21 cellular contexts compared by ENCODE assay signal in the genomic region with DNA sequence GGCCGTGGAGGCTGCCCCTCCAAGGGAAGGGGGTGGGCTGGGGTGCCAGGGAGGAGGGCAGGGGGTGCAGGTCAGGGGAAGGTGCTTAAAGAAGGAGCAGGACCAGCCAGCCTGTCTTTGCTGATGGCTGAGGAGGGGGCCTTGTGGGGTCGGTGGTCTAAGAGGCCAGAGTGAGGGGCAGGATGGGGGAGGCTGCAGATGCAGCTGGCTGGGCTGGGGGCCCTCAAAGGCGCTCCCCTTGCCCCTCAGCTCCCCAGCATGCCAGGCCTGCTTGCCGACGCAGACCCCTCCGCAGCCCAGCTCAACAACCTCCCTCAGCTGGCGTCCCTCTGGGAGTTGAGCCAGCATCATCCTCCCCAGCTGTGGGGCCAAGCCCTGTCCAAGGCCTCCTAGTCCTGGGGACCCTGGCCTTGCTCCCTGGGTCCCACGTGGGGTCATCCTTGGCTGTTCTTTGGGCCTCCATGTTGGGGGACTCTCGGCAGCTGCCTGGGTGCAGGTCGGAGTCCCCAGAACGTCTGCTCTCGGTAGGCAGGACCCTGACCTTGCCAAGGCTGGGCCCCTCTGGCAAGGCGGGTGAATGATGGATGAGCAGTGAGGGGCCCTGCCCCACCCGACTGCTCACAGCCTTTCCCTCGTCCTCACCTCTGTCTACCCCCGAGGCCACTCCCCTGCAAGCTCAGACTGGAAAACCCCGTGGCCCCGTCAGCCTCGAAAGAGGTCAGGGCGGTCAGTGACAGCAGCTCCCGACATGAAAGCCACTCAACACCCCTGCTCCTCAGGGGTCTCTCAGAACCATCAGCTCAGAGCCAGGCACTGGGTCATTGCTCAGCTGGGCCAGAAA.
DNase-seq lines count a peak whose midpoint lies in the region; ATAC-seq and TF ChIP-seq lines count a peak whose summit lies in the region.
"Had no signal": no experiment of that assay in that cellular context is flagged by ENCODE, and none has a peak within 500 bp of the region (broad histone marks: within the 10 kb centered on the region; RNA-seq: fewer than 3 reads in every experiment).

No MANE protein-coding gene starts in this region.

- H3K9me3 ChIP-seq in heart left ventricle, result no peaks in the 10 kb centered on the region
- H3K9me3 ChIP-seq in osteoblast (ENCODE audit: low read depth, low read length), result no peaks in the 10 kb centered on the region
- no peaks in the 10 kb centered on the region for H3K9me3 ChIP-seq in Karpas-422 (ENCODE audit: low read length)
- H3K9me3 ChIP-seq: Caco-2, Peyer's patch, SJCRH30 had no signal

- no peak overlapping the region for H3K4me2 ChIP-seq in osteoblast (ENCODE audit: insufficient read depth, low read length)
- H3K4me2 ChIP-seq in Karpas-422 (ENCODE audit: low read depth, low read length, poor library complexity, severe bottlenecking), result no peak overlapping the region

- DNase-seq in heart left ventricle (peak in 3 of 5 donors; percentile 14 to 44 (median 18)), cardiac septum (ENCODE audit: low spot score) (no peak), left cardiac atrium (peak; percentile 10), osteoblast (ENCODE audit: insufficient read length, low spot score, missing footprints) (peak; percentile 82), kidney glomerular epithelial cell (lab: John Stamatoyannopoulos, UW) (no peak), cortex of kidney (lab: John Stamatoyannopoulos, UW) (no peak), Karpas-422 (no peak)
- DNase-seq: Caco-2, GM23248, H9, HFFc6, KG1, MM.1S, NCI-H1048, NCI-H1417, NCI-H1694, NCI-H2029 treated with DMSO at 0.1 percent for 48 hours, NCI-H526 treated with DMSO at 0.1 percent for 48 hours, Peyer's patch, SJCRH30 had no signal

- ATAC-seq in heart left ventricle, result no peak
- no peak for ATAC-seq in left cardiac atrium
- ATAC-seq: SK-N-SH treated with all-trans-retinoic acid at 6 μM for 48 hours had no signal

- H3K27ac ChIP-seq in heart left ventricle (no peak overlapping the region), osteoblast (ENCODE audit: low read depth, low read length) (no peak overlapping the region), Karpas-422 (ENCODE audit: low read length) (no peak overlapping the region)
- H3K27ac ChIP-seq: GM23248, Peyer's patch, SJCRH30 had no signal

- intact Hi-C loops in heart left ventricle (cut with DNase I), result no loop called here
- intact Hi-C loops in cardiac septum (cut with DNase I), result no loop called here
- intact Hi-C loops in left cardiac atrium (cut with DNase I), result no loop called here

- 42 to 52% (median 49%) methylated on average over 16 to 21 of the region's 21 CpGs for WGBS in heart left ventricle, 4 donors

- TF ChIP-seq CTCF in heart left ventricle (IDR thresholded peaks at IDR 0.05) (no peak), osteoblast (IDR thresholded peaks at IDR 0.05; ENCODE audit: extremely low read depth, low read depth, low read length) (no peak)

- no peak overlapping the region for H3K9ac ChIP-seq in Karpas-422 (ENCODE audit: low read length)
- H3K9ac ChIP-seq: GM23248 had no signal

- H3K4me3 ChIP-seq in heart left ventricle, result no peak overlapping the region
- no peak overlapping the region for H3K4me3 ChIP-seq in osteoblast (ENCODE audit: insufficient read depth, low read length)
- H3K4me3 ChIP-seq in Karpas-422 (ENCODE audit: low read length), result no peak overlapping the region
- H3K4me3 ChIP-seq: GM23248, Peyer's patch, SJCRH30 had no signal

- H3K36me3 ChIP-seq in heart left ventricle, result no peaks in the 10 kb centered on the region
- H3K36me3 ChIP-seq in osteoblast (ENCODE audit: insufficient read depth, low read length), result no peaks in the 10 kb centered on the region
- H3K36me3 ChIP-seq in Karpas-422 (ENCODE audit: insufficient read depth, low read length), result no peaks in the 10 kb centered on the region
- H3K36me3 ChIP-seq: Peyer's patch, SJCRH30 had no signal

- TF ChIP-seq POLR2A in heart left ventricle (IDR thresholded peaks at IDR 0.05), result no peak

- H3K4me1 ChIP-seq in heart left ventricle (no peaks in the 10 kb centered on the region), osteoblast (ENCODE audit: insufficient read depth, low read length) (no peaks in the 10 kb centered on the region), Karpas-422 (ENCODE audit: low read length) (peaks cover 4% of the 10 kb centered on the region; the same call in 1 of the 2 replicates)
- H3K4me1 ChIP-seq: Caco-2, Peyer's patch, SJCRH30 had no signal

- H3K79me2 ChIP-seq in osteoblast (ENCODE audit: insufficient read depth, low read length), result no peaks in the 10 kb centered on the region
- H3K79me2 ChIP-seq in Karpas-422 (ENCODE audit: low read length), result no peaks in the 10 kb centered on the region

- H3K9me2 ChIP-seq in Karpas-422 (replicated peaks; ENCODE audit: insufficient read depth, low read length), result no peaks in the 10 kb centered on the region

- H4K20me1 ChIP-seq in osteoblast (ENCODE audit: insufficient read depth, low read length), result no peaks in the 10 kb centered on the region
- H4K20me1 ChIP-seq in Karpas-422 (ENCODE audit: insufficient read depth, low read depth, low read length), result no peaks in the 10 kb centered on the region

- H3K27me3 ChIP-seq in heart left ventricle (peaks cover 0 to 75% (median 28%) of the 10 kb centered on the region in 9 donors), osteoblast (ENCODE audit: insufficient read depth, low read length) (no peaks in the 10 kb centered on the region), Karpas-422 (ENCODE audit: low read length) (no peaks in the 10 kb centered on the region)
- H3K27me3 ChIP-seq: Peyer's patch had no signal

- H2AFZ ChIP-seq in osteoblast (ENCODE audit: low read length), result no peak overlapping the region
- no peak overlapping the region for H2AFZ ChIP-seq in Karpas-422 (ENCODE audit: low read length)
- H2AFZ ChIP-seq: GM23248 had no signal

Comparison
In these comparisons a context has a peak if more than half of its experiments do, and no peak if none do; other contexts are left out.
1. DNase-seq: peak in heart left ventricle (3 of 5), left cardiac atrium (single experiment) and osteoblast (single experiment); none in cardiac septum (single experiment), kidney glomerular epithelial cell (single experiment), cortex of kidney (single experiment) and Karpas-422 (single experiment).